8 cellular contexts compared by ENCODE assay signal in genomic region chr3:133578548-133579191, GRCh38. TPM values are rescaled to one million over a fixed set of nuclear protein-coding genes. Genes with fewer than 3 reads are reported as not detected.
DNase-seq lines count a peak whose midpoint lies in the region; ATAC-seq and TF ChIP-seq lines count a peak whose summit lies in the region.

No MANE protein-coding gene starts in this region.

- H3K4me1 Mint-ChIP-seq in central memory CD8-positive, alpha-beta T cell = peaks cover 56% of the 10 kb centered on the region
- peaks cover 36% of the 10 kb centered on the region for H3K4me1 Mint-ChIP-seq in neural progenitor cell

- no peaks in the 10 kb centered on the region for H3K27me3 ChIP-seq in DOHH2 (ENCODE audit: control insufficient read depth, low read length)
- no peaks in the 10 kb centered on the region for H3K27me3 ChIP-seq in neural progenitor cell

- H3F3A ChIP-seq in DOHH2 (ENCODE audit: control insufficient read depth, insufficient read depth) (peaks cover 24% of the 10 kb centered on the region), neural progenitor cell (ENCODE audit: low read depth) (no peaks in the 10 kb centered on the region)

- H3K9me3 Mint-ChIP-seq in central memory CD8-positive, alpha-beta T cell = no peaks in the 10 kb centered on the region
- H3K9me3 Mint-ChIP-seq in neural progenitor cell = peaks cover 2% of the 10 kb centered on the region

- H3K4me3 Mint-ChIP-seq in central memory CD8-positive, alpha-beta T cell = peak overlapping the region; percentile 89
- H3K4me3 Mint-ChIP-seq in neural progenitor cell = no peak overlapping the region

- no peak for DNase-seq in central memory CD8-positive, alpha-beta T cell (ENCODE audit: low spot score in 2 of 2)
- DNase-seq in neural progenitor cell (ENCODE audit: low spot score) (peak; percentile 51), SHP77 treated with DMSO at 0.1 percent for 48 hours (lab: John Stamatoyannopoulos, UW) (no peak), NCI-H748 treated with DMSO at 0.1 percent for 48 hours (lab: John Stamatoyannopoulos, UW) (no peak)

- H3K4me1 ChIP-seq in DOHH2 (ENCODE audit: control insufficient read depth, low read length) = peaks cover 54% of the 10 kb centered on the region
- H3K4me1 ChIP-seq in neural progenitor cell = peaks cover 26% of the 10 kb centered on the region

- peaks cover 97% of the 10 kb centered on the region for H3K79me2 ChIP-seq in DOHH2 (ENCODE audit: control insufficient read depth, low read length)
- peaks cover 95% of the 10 kb centered on the region for H3K79me2 ChIP-seq in neural progenitor cell (ENCODE audit: low read depth)

- ATAC-seq in central memory CD8-positive, alpha-beta T cell (replicated peaks; ENCODE audit: extremely low read depth, poor library complexity, severe bottlenecking) = no peak
- ATAC-seq in GM21529 (IDR thresholded peaks at IDR 0.05; ENCODE audit: unreplicated experiment) (no peak), GM18907 (IDR thresholded peaks at IDR 0.05; ENCODE audit: unreplicated experiment) (no peak)

- H3K27ac Mint-ChIP-seq in central memory CD8-positive, alpha-beta T cell (ENCODE audit: low read depth) = peak overlapping the region; percentile 89
- no peak overlapping the region for H3K27ac Mint-ChIP-seq in neural progenitor cell

- H3K4me2 ChIP-seq in DOHH2 (ENCODE audit: low read length) (peak overlapping the region; percentile 71), neural progenitor cell (peak overlapping the region; percentile 45)

- no peaks in the 10 kb centered on the region for H3K9me2 ChIP-seq in DOHH2 (replicated peaks; ENCODE audit: control insufficient read depth, low read length)

- peaks cover 92% of the 10 kb centered on the region for H3K36me3 ChIP-seq in DOHH2 (ENCODE audit: control insufficient read depth, low read length)
- H3K36me3 ChIP-seq in neural progenitor cell = peaks cover 26% of the 10 kb centered on the region

- H3K27me3 Mint-ChIP-seq in central memory CD8-positive, alpha-beta T cell = no peaks in the 10 kb centered on the region
- no peaks in the 10 kb centered on the region for H3K27me3 Mint-ChIP-seq in neural progenitor cell (ENCODE audit: insufficient read depth, low read depth)

- H3K4me3 ChIP-seq in DOHH2 (ENCODE audit: low read length) = peak overlapping the region; percentile 86
- peak overlapping the region; percentile 0 for H3K4me3 ChIP-seq in neural progenitor cell

- no peak overlapping the region for H3K9ac ChIP-seq in neural progenitor cell

- H4K20me1 ChIP-seq in DOHH2 (ENCODE audit: control insufficient read depth, insufficient read depth, low read depth, low read length) (peaks cover 47% of the 10 kb centered on the region), neural progenitor cell (ENCODE audit: low read depth) (peaks cover 94% of the 10 kb centered on the region)

- H3K27ac ChIP-seq in DOHH2 (ENCODE audit: low read depth, low read length) (peak overlapping the region; percentile 12; the same call in 1 of the 2 replicates), neural progenitor cell (no peak overlapping the region)

- H3K9me3 ChIP-seq in DOHH2 (ENCODE audit: control insufficient read depth, insufficient read depth, low read length) (no peaks in the 10 kb centered on the region), neural progenitor cell (ENCODE audit: low read depth) (no peaks in the 10 kb centered on the region)

- peaks cover 80% of the 10 kb centered on the region for H3K36me3 Mint-ChIP-seq in central memory CD8-positive, alpha-beta T cell (ENCODE audit: insufficient read depth)
- peaks cover 30% of the 10 kb centered on the region for H3K36me3 Mint-ChIP-seq in neural progenitor cell

- no peak overlapping the region for H2AFZ ChIP-seq in neural progenitor cell (replicated peaks)

- peak; percentile 77 for TF ChIP-seq CTCF in DOHH2 (IDR thresholded peaks at IDR 0.05; ENCODE audit: low read depth, low read length, poor library complexity, severe bottlenecking)
- peak; percentile 56 for TF ChIP-seq CTCF in LNCAP (IDR thresholded peaks at IDR 0.05)
- TF ChIP-seq CTCF in neural progenitor cell (IDR thresholded peaks at IDR 0.05) = peak; percentile 69

RNA-seq across cellular contexts. Expression of gene CDV3, which starts 5.2 kb away (rescaled TPM):
- total RNA-seq in neural progenitor cell (ENCODE audit: low replicate concordance) = 175 and 272 TPM in 2 replicates
